7 cellular contexts compared by ENCODE assay signal in the genomic region with DNA sequence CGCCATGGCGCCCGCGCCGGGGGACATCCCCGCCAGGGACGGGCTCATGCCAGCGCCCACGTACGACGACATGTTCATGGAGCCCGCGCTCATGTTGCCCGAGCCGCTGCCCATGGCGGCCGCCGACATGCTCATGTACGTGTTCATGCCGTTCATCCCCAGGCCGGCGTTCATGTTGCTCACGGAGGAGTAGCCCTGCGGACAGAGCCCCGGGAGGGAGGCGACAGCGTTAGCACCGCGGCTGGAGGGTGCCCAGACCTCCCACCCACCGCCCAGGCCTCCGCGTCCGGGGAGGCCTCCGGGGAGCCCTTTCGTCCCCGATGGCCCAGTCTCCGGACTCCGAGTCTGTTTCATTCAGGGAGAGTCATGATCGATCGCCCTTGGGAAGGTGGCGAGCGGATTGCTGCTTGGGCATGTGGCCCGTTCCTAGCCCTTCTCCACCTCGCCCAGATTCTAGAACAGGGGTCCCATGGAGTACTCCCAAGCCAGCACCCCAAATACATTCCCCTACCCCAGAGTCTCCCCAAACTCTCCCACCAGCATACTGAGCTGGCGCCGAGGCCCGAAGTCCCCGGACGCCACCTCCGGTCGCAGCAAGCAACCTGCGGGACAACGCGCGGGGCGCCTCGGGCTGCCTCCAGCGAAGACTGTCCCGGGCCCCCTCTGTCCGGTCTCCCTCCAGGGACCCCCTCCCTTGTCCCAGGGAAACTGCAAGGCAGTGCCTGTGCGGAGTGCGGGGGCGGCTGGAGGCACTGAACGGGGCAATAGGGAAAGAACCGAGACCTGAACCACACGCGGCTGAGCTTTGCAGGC. TPM values are rescaled to one million over a fixed set of nuclear protein-coding genes. Genes with fewer than 3 reads are reported as not detected.
DNase-seq lines count a peak whose midpoint lies in the region; ATAC-seq and TF ChIP-seq lines count a peak whose summit lies in the region.

No MANE protein-coding gene starts in this region.

- DNase-seq in HPDE6-E6E7 (ENCODE audit: extremely low spot score) (peak; percentile 23), RWPE1 (ENCODE audit: low spot score) (no peak), mucosa of gallbladder (ENCODE audit: low spot score) (no peak)

- CTCF ChIA-PET in RWPE1 (lab: Yijun Ruan, JAX): interaction anchor here (0.7 kb wide), 1 partner anchor 47 kb away, joined by 4 read pairs; no protein-coding TSS in a partner anchor

- H3K36me3 ChIP-seq in skeletal muscle tissue (ENCODE audit: control insufficient read depth in 3 of 3, insufficient read depth in 3 of 3, low read length in 3 of 3): no peaks in the 10 kb centered on the region

- peak overlapping the region in 1 of 3 donors; percentile 16 for H3K9ac ChIP-seq in skeletal muscle tissue (ENCODE audit: low read depth in 1 of 3, low read length in 3 of 3)

- peaks cover 8 to 16% (median 9%) of the 10 kb centered on the region in 3 donors for H3K4me1 ChIP-seq in skeletal muscle tissue (ENCODE audit: control insufficient read depth in 3 of 3, insufficient read depth in 3 of 3, low read length in 3 of 3)

- peak; percentile 31 for TF ChIP-seq CTCF in RWPE1 (conservative IDR thresholded peaks at IDR 0.05; ENCODE audit: low read depth)

- peak overlapping the region; percentile 40 for H3K4me3 ChIP-seq in iPS-18c (ENCODE audit: insufficient read depth, low read depth, low read length)
- H3K4me3 ChIP-seq in skeletal muscle tissue (ENCODE audit: low read length in 3 of 3): peak overlapping the region; percentile 30 to 58 (median 56)

- ATAC-seq in HG03571 (IDR thresholded peaks at IDR 0.05; ENCODE audit: unreplicated experiment) (no peak), HG03378 (IDR thresholded peaks at IDR 0.05; ENCODE audit: unreplicated experiment) (no peak)

- H3K27ac ChIP-seq in RWPE1: peak overlapping the region; percentile 42; the same call in 1 of the 2 replicates
- no peak overlapping the region for H3K27ac ChIP-seq in skeletal muscle tissue (ENCODE audit: low read depth, low read length)

- peaks cover 84 to 89% (median 85%) of the 10 kb centered on the region in 3 donors for H3K27me3 ChIP-seq in skeletal muscle tissue (ENCODE audit: control insufficient read depth in 3 of 3, insufficient read depth in 3 of 3, low read length in 3 of 3)

- H3K9me3 ChIP-seq in iPS-18c (ENCODE audit: control insufficient read depth, insufficient read depth, low read length): peaks cover 8% of the 10 kb centered on the region
- no peaks in the 10 kb centered on the region for H3K9me3 ChIP-seq in skeletal muscle tissue (ENCODE audit: control insufficient read depth in 3 of 3, low read length in 3 of 3)

- POLR2A ChIA-PET in RWPE1 (lab: Yijun Ruan, JAX; ENCODE audit: low non-redundant PET): no interaction called here

RNA-seq across cellular contexts. Expression of a gene that starts 1.2 kb away (rescaled TPM):
- total RNA-seq in skeletal muscle tissue (not detected), mucosa of gallbladder (35.6 TPM)

Comparison
In these comparisons a context has a peak if more than half of its experiments do, and no peak if none do; other contexts are left out.
1. RNA of a gene that starts 1.2 kb away (total RNA-seq): 35.6 TPM in mucosa of gallbladder (single experiment); not detected in skeletal muscle tissue (single experiment); every median in the first group is over 10 times any median in the second.